In the genomic region with DNA sequence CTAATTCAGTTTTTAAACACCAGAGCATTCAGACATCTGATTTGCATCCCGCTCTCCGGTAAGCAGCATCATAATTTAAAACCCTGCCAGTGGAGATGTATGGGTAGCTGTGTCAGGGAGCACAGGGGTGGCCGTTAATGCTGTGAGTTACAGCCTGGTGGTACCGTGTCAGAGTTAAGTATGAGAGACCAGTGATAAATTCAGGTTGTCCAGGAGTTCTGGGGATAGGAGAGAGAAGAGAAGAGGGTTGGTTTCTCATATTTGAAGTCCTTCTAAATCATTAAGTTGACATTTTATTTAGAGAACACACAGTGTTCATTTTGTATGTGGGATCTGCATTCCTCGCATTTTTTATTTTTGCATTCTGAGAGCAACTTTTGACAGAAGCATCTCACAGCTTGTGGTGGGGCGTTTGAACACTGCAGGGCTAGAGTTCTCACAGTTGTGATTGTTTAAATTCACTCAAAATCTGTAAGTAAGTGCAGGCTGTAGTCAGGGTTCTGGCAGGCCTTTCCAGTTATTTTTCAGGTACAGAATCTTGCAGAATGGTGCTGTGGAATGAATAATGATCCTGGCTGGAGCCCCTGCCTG, we compare ENCODE assay signal across 16 cellular contexts.
A peak's percentile ranks its signal among the peaks of the same experiment; 100 is the strongest.
DNase-seq lines count a peak whose midpoint lies in the region; ATAC-seq, FAIRE-seq and TF ChIP-seq lines count a peak whose summit lies in the region.
"Had no signal": no experiment of that assay in that cellular context is flagged by ENCODE, and none has a peak within 500 bp of the region (broad histone marks: within the 10 kb centered on the region; RNA-seq: fewer than 3 reads in every experiment).

No MANE protein-coding gene starts in this region.

- H2BK120ac ChIP-seq in IMR-90 (ENCODE audit: low read depth, low read length), result peak overlapping the region; percentile 99

- peak overlapping the region; percentile 80 for H2AK9ac ChIP-seq in IMR-90 (replicated peaks; ENCODE audit: low read depth, low read length, poor library complexity)

- H3K27ac ChIP-seq in IMR-90 (ENCODE audit: insufficient read depth, low read length) (peak overlapping the region; percentile 98), brain microvascular endothelial cell (peak overlapping the region; percentile 93), stomach (peak overlapping the region; percentile 12 to 68 (median 22))
- H3K27ac ChIP-seq: upper lobe of left lung, VCaP had no signal

- TF ChIP-seq EP300 in stomach (IDR thresholded peaks at IDR 0.05), result no peak

- H3K79me1 ChIP-seq in IMR-90 (ENCODE audit: low read depth in 1 of 2, low read length in 2 of 2), result peaks cover 31 to 50% of the 10 kb centered on the region in 2 experiments

- H3K36me3 ChIP-seq in IMR-90 (ENCODE audit: control insufficient read depth, insufficient read depth, low read length) (peaks cover 4% of the 10 kb centered on the region; the same call in 1 of the 2 replicates), brain microvascular endothelial cell (replicated peaks) (no peaks in the 10 kb centered on the region), stomach (peaks cover 0 to 21% (median 8%) of the 10 kb centered on the region in 4 donors), H7 (replicated peaks; ENCODE audit: control insufficient read depth, insufficient read depth, low read length) (no peaks in the 10 kb centered on the region)

- dilution Hi-C loops in IMR-90 (cut with HindIII; ENCODE audit: low sequenced_read_pairs, unreplicated experiment), result no loop called here

- peak overlapping the region; percentile 74 for H3K9ac ChIP-seq in IMR-90 (ENCODE audit: low read depth, low read length)

- intact Hi-C loops in IMR-90 (cut with micrococcal nuclease), result loop anchor here (5.0 kb wide), 1 partner anchor 46 kb away; no protein-coding TSS in a partner anchor
- intact Hi-C loops in stomach (cut with DNase I; ENCODE audit: low total_unique reads), result no loop called here

- H3K9me3 ChIP-seq in IMR-90 (ENCODE audit: control insufficient read depth, insufficient read depth, low read length), result no peaks in the 10 kb centered on the region
- H3K9me3 ChIP-seq in stomach, result no peaks in the 10 kb centered on the region
- H3K9me3 ChIP-seq: MG63, upper lobe of left lung had no signal

- H2AFZ ChIP-seq in IMR-90 (replicated peaks; ENCODE audit: low read length, poor library complexity), result peak overlapping the region; percentile 45

- H3K4me2 ChIP-seq in IMR-90 (ENCODE audit: low read depth, low read length), result peak overlapping the region; percentile 52

- CTCF ChIA-PET in IMR-90 (lab: Yijun Ruan, JAX), result no interaction called here

- no peak for TF ChIP-seq POLR2A in IMR-90 (IDR thresholded peaks at IDR 0.05; ENCODE audit: low read depth, low read length)
- no peak for TF ChIP-seq POLR2A in stomach (IDR thresholded peaks at IDR 0.05)

- in situ Hi-C loops in IMR-90 (cut with MboI; ENCODE audit: low sequenced_read_pairs), result no loop called here
- in situ Hi-C loops in brain microvascular endothelial cell (cut with HindIII; ENCODE audit: low pct_ligation_motif_present, low sequenced_read_pairs), result no loop called here

- H3K4me1 ChIP-seq in IMR-90 (ENCODE audit: control insufficient read depth, insufficient read depth, low read length) (peaks cover 32% of the 10 kb centered on the region), stomach (peaks cover 0 to 23% (median 5%) of the 10 kb centered on the region in 4 donors)
- H3K4me1 ChIP-seq: upper lobe of left lung had no signal

- peak overlapping the region; percentile 99 for H4K91ac ChIP-seq in IMR-90 (ENCODE audit: insufficient read depth, low read depth, low read length)

- H3K9me1 ChIP-seq in IMR-90 (ENCODE audit: insufficient read depth, low read length), result peaks cover 17% of the 10 kb centered on the region

- no peak overlapping the region for H3K4me3 ChIP-seq in IMR-90 (ENCODE audit: insufficient read depth, low read depth, low read length)
- H3K4me3 ChIP-seq in brain microvascular endothelial cell (ENCODE audit: low read depth, low read length), result no peak overlapping the region
- H3K4me3 ChIP-seq in stomach, result no peak overlapping the region
- H3K4me3 ChIP-seq in H7 (ENCODE audit: insufficient read depth, low read depth, low read length), result no peak overlapping the region
- H3K4me3 ChIP-seq: MG63, upper lobe of left lung had no signal

- DNase-seq in IMR-90 (peak; percentile 42), brain microvascular endothelial cell (no peak), iris pigment epithelial cell (ENCODE audit: low read depth) (peak; percentile 69), stomach (no peak), H7 (no peak), mesenteric fat pad (ENCODE audit: low spot score) (no peak), GM19239 (ENCODE audit: insufficient read length, low spot score) (no peak)
- DNase-seq: C1 segment of cervical spinal cord; DMS79 treated with DMSO at 0.1 percent for 48 hours; MG63; midbrain; NCI-H2107; NK-92 treated with Interleukin-12 subunit alpha and Interleukin-12 subunit beta, amount 100 ng/mL, for 24 hours; upper lobe of left lung had no signal

- no peak for TF ChIP-seq CTCF in IMR-90 (conservative IDR thresholded peaks at IDR 0.05; ENCODE audit: low read depth, low read length)
- TF ChIP-seq CTCF in brain microvascular endothelial cell (IDR thresholded peaks at IDR 0.05; ENCODE audit: low read depth, low read length, missing control alignments), result no peak
- no peak for TF ChIP-seq CTCF in stomach (IDR thresholded peaks at IDR 0.05)

- no peak for FAIRE-seq in GM19239 (lab: Jason Lieb, UNC)

- peak overlapping the region; percentile 99 for H3K18ac ChIP-seq in IMR-90 (ENCODE audit: low read depth, low read length)

- TF ChIP-seq RAD21 in IMR-90 (IDR thresholded peaks at IDR 0.05; ENCODE audit: low read length), result no peak

- peak overlapping the region; percentile 78 to 97 for H4K8ac ChIP-seq in IMR-90 (ENCODE audit: low read depth in 2 of 2, low read length in 2 of 2)

- H3K14ac ChIP-seq in IMR-90 (replicated peaks; ENCODE audit: low read depth, low read length), result peak overlapping the region; percentile 96

- H3K27me3 ChIP-seq in IMR-90 (ENCODE audit: control insufficient read depth, insufficient read depth, low read length) (no peaks in the 10 kb centered on the region), brain microvascular endothelial cell (replicated peaks) (no peaks in the 10 kb centered on the region), stomach (no peaks in the 10 kb centered on the region), H7 (ENCODE audit: control insufficient read depth, insufficient read depth, low read length) (no peaks in the 10 kb centered on the region)
- H3K27me3 ChIP-seq: MG63, upper lobe of left lung had no signal

- peak overlapping the region; percentile 100 for H2BK5ac ChIP-seq in IMR-90 (ENCODE audit: low read depth, low read length, poor library complexity, severe bottlenecking)

- peak overlapping the region; percentile 99 for H3K4ac ChIP-seq in IMR-90 (ENCODE audit: low read depth, low read length)

- peak overlapping the region; percentile 98 for H2BK20ac ChIP-seq in IMR-90 (ENCODE audit: low read depth, low read length)

- POLR2A ChIA-PET in IMR-90 (lab: Charles Lee; ENCODE audit: unreplicated experiment), result no interaction called here

- H3K23ac ChIP-seq in IMR-90 (ENCODE audit: low read depth, low read length), result peak overlapping the region; percentile 97

- peak overlapping the region; percentile 96 for H2AK5ac ChIP-seq in IMR-90 (ENCODE audit: low read depth, low read length)

- ATAC-seq in IMR-90 (ENCODE audit: low read depth) (peak; percentile 21), HG03039 (IDR thresholded peaks at IDR 0.05; ENCODE audit: unreplicated experiment) (no peak)

- H2BK15ac ChIP-seq in IMR-90 (ENCODE audit: low read depth, low read length), result peak overlapping the region; percentile 99

- peak overlapping the region; percentile 98 for H3K56ac ChIP-seq in IMR-90 (ENCODE audit: extremely low read depth, insufficient read depth, low read length)

- H4K5ac ChIP-seq in IMR-90 (ENCODE audit: low read depth, low read length), result peak overlapping the region; percentile 100

- H4K20me1 ChIP-seq in IMR-90 (ENCODE audit: insufficient read depth, low read length), result no peaks in the 10 kb centered on the region

- no CpG with 5 or more reads among the region's 6 CpGs for WGBS in IMR-90 (ENCODE audit: extremely low coverage in 2 of 2, insufficient read length in 1 of 2), 2 experiments
- 55 to 74% (median 72%) methylated on average over 6 of the region's 6 CpGs for WGBS in stomach, 5 donors

- no TSS peak for BruUV-seq in IMR-90 (replicated peaks; lab: Mats Ljungman, UMichigan)

TF ChIP-seq in IMR-90, 13 proteins besides CTCF, POLR2A, EP300 and RAD21:
- TF ChIP-seq MXI1 (IDR thresholded peaks at IDR 0.05; ENCODE audit: borderline replicate concordance, low read depth, low read length) (no peak), RCOR1 (IDR thresholded peaks at IDR 0.05; ENCODE audit: insufficient replicate concordance, low read length) (no peak), BHLHE40 (IDR thresholded peaks at IDR 0.05; ENCODE audit: low read depth, low read length) (no peak), CEBPB (IDR thresholded peaks at IDR 0.05; ENCODE audit: low read depth, low read length) (no peak), RFX5 (IDR thresholded peaks at IDR 0.05; ENCODE audit: low read depth, low read length) (no peak), CHD1 (IDR thresholded peaks at IDR 0.05; ENCODE audit: low read depth, low read length) (no peak), SMC3 (IDR thresholded peaks at IDR 0.05; ENCODE audit: low read depth, low read length) (no peak), MAFK (IDR thresholded peaks at IDR 0.05; ENCODE audit: low read depth, low read length) (no peak), NFE2L2 (IDR thresholded peaks at IDR 0.05; ENCODE audit: low read depth, low read length) (no peak)

Comparison
In these comparisons a context has a peak if more than half of its experiments do, and no peak if none do; other contexts are left out.
1. DNase-seq: peak in IMR-90 (single experiment) and iris pigment epithelial cell (single experiment); none in brain microvascular endothelial cell (single experiment), stomach (single experiment), H7 (single experiment), mesenteric fat pad (single experiment) and GM19239 (single experiment).
2. H3K27ac ChIP-seq: peak in every context shown above with its lines; median percentile 98 in IMR-90; 93 in brain microvascular endothelial cell; 22 in stomach.